Comparison of ENCODE assay signal across 21 cellular contexts in the genomic region with DNA sequence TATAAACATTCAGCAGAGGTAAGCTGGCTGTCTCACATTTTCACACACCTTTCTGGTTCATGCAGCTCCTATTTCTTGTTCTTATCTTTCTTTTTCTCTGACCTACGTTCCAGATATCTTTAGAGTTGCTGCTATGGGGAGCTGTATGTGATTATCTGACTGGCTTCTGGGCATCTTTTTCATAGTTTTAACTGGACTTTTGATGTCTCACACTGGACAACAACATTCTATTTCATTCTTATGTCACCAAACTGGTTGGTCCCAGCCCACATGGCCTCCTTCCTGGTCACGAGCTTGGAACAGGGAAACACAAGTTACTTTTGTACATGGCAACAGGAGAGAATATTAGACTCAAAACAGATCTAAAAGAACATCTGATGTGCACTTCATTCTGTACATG. TPM values are rescaled to one million over a fixed set of nuclear protein-coding genes. Genes with fewer than 3 reads are reported as not detected.
"Had no signal": no experiment of that assay in that cellular context is flagged by ENCODE, and none has a peak within 500 bp of the region (broad histone marks: within the 10 kb centered on the region; RNA-seq: fewer than 3 reads in every experiment).

No MANE protein-coding gene starts in this region.

- H3K4me3 Mint-ChIP-seq: activated CD8-positive, alpha-beta memory T cell treated with anti-CD3 and anti-CD28 coated beads, Interleukin-2, amount 10 ng/mL, durations not matched to agents 7 days and 5 days; activated naive CD4-positive, alpha-beta T cell treated with anti-CD3 and anti-CD28 coated beads, Interleukin-2, amount 50 U/mL, for 24 hours; activated T-cell treated with anti-CD3 and anti-CD28 coated beads, Interleukin-2, amount 50 U/mL, for 24 hours; activated T-helper 1 cell treated with anti-CD3 and anti-CD28 coated beads, Interleukin-12 subunit alpha, Interleukin-12 subunit beta, Interleukin-2, Interleukin-4 antibody, amounts not matched to agents 30 ng/mL and 10 ng/mL and 1 ng/mL, durations not matched to agents 14 hours and 24 hours and 36 hours had no signal

- H3K4me2 ChIP-seq: PC-9 had no signal

- H3K27me3 ChIP-seq: body of pancreas had no signal

- H3K4me3 ChIP-seq: body of pancreas, PC-9, SK-N-MC had no signal

- DNase-seq: activated CD4-positive, alpha-beta T cell treated with anti-CD3 and anti-CD28 coated beads for 4 hours; activated CD8-positive, alpha-beta memory T cell treated with anti-CD3 and anti-CD28 coated beads, Interleukin-2, amount 10 ng/mL, durations not matched to agents 7 days and 5 days; activated effector memory CD4-positive, alpha-beta T cell treated with Interleukin-2 at 50 U/mL for 16 hours; activated naive CD4-positive, alpha-beta T cell; activated T-cell treated with anti-CD3 and anti-CD28 coated beads, Interleukin-2, amount 50 U/mL, for 24 hours; aorta; MM.1S; NCI-H1105 treated with DMSO at 0.1 percent for 48 hours; NCI-H1436 treated with DMSO at 0.1 percent for 48 hours; NCI-H187; NCI-H2081; NCI-H446; NCI-H524; PC-9; T-helper 1 cell had no signal

- H3K27ac ChIP-seq: body of pancreas, PC-9, SK-N-MC had no signal

- H3K27ac Mint-ChIP-seq: activated CD8-positive, alpha-beta memory T cell treated with anti-CD3 and anti-CD28 coated beads, Interleukin-2, amount 10 ng/mL, durations not matched to agents 7 days and 5 days; activated naive CD4-positive, alpha-beta T cell treated with anti-CD3 and anti-CD28 coated beads, Interleukin-2, amount 50 U/mL, for 24 hours; activated T-cell treated with anti-CD3 and anti-CD28 coated beads, Interleukin-2, amount 50 U/mL, for 24 hours; activated T-helper 1 cell treated with anti-CD3 and anti-CD28 coated beads, Interleukin-12 subunit alpha, Interleukin-12 subunit beta, Interleukin-2, Interleukin-4 antibody, amounts not matched to agents 30 ng/mL and 10 ng/mL and 1 ng/mL, durations not matched to agents 14 hours and 24 hours and 36 hours had no signal

- H3K9me3 Mint-ChIP-seq: activated naive CD4-positive, alpha-beta T cell treated with anti-CD3 and anti-CD28 coated beads, Interleukin-2, amount 50 U/mL, for 24 hours; activated T-cell treated with anti-CD3 and anti-CD28 coated beads, Interleukin-2, amount 50 U/mL, for 24 hours; activated T-helper 1 cell treated with anti-CD3 and anti-CD28 coated beads, Interleukin-12 subunit alpha, Interleukin-12 subunit beta, Interleukin-2, Interleukin-4 antibody, amounts not matched to agents 30 ng/mL and 10 ng/mL and 1 ng/mL, durations not matched to agents 14 hours and 24 hours and 36 hours had no signal

- H2AFZ ChIP-seq: PC-9 had no signal

- H3K9me3 ChIP-seq: body of pancreas had no signal

- H3K27me3 Mint-ChIP-seq: activated CD8-positive, alpha-beta memory T cell treated with anti-CD3 and anti-CD28 coated beads, Interleukin-2, amount 10 ng/mL, durations not matched to agents 7 days and 5 days; activated T-cell treated with anti-CD3 and anti-CD28 coated beads, Interleukin-2, amount 50 U/mL, for 24 hours had no signal

- H3K36me3 Mint-ChIP-seq: activated CD8-positive, alpha-beta memory T cell treated with anti-CD3 and anti-CD28 coated beads, Interleukin-2, amount 10 ng/mL, durations not matched to agents 7 days and 5 days; activated naive CD4-positive, alpha-beta T cell treated with anti-CD3 and anti-CD28 coated beads, Interleukin-2, amount 50 U/mL, for 24 hours had no signal

- H3K4me1 Mint-ChIP-seq: activated CD8-positive, alpha-beta memory T cell treated with anti-CD3 and anti-CD28 coated beads, Interleukin-2, amount 10 ng/mL, durations not matched to agents 7 days and 5 days; activated naive CD4-positive, alpha-beta T cell treated with anti-CD3 and anti-CD28 coated beads, Interleukin-2, amount 50 U/mL, for 24 hours had no signal

- ATAC-seq: activated CD4-positive, CD25-positive, alpha-beta regulatory T cell treated with anti-CD3 and anti-CD28 coated beads, Interleukin-2, amount 50 U/mL, for 24 hours; activated CD8-positive, alpha-beta memory T cell treated with anti-CD3 and anti-CD28 coated beads, Interleukin-2, amount 10 ng/mL, durations not matched to agents 7 days and 5 days; body of pancreas had no signal

RNA-seq across cellular contexts. Expression of a gene that starts 7.7 kb away (rescaled TPM):
- total RNA-seq: activated CD8-positive, alpha-beta memory T cell treated with anti-CD3 and anti-CD28 coated beads, Interleukin-2, amount 10 ng/mL, durations not matched to agents 7 days and 5 days; activated T-helper 1 cell treated with anti-CD3 and anti-CD28 coated beads, Interleukin-12 subunit alpha, Interleukin-12 subunit beta, Interleukin-2, Interleukin-4 antibody, amounts not matched to agents 30 ng/mL and 10 ng/mL and 1 ng/mL, durations not matched to agents 14 hours and 24 hours and 36 hours; aorta; T-helper 2 cell treated with Interferon-gamma antibody and Interleukin-4, amounts not matched to agents 100 ng/mL and 5 ng/mL, for 36 hours had no signal

RNA-seq across cellular contexts. Expression of a gene that starts 57.0 kb away (rescaled TPM):
- total RNA-seq: activated CD8-positive, alpha-beta memory T cell treated with anti-CD3 and anti-CD28 coated beads, Interleukin-2, amount 10 ng/mL, durations not matched to agents 7 days and 5 days; activated T-helper 1 cell treated with anti-CD3 and anti-CD28 coated beads, Interleukin-12 subunit alpha, Interleukin-12 subunit beta, Interleukin-2, Interleukin-4 antibody, amounts not matched to agents 30 ng/mL and 10 ng/mL and 1 ng/mL, durations not matched to agents 14 hours and 24 hours and 36 hours; aorta; body of pancreas; PC-9; T-helper 2 cell treated with Interferon-gamma antibody and Interleukin-4, amounts not matched to agents 100 ng/mL and 5 ng/mL, for 36 hours had no signal
- polyA plus RNA-seq: aorta had no signal

RNA-seq across cellular contexts. Expression of a gene that starts 59.2 kb away (rescaled TPM):
- total RNA-seq: activated CD8-positive, alpha-beta memory T cell treated with anti-CD3 and anti-CD28 coated beads, Interleukin-2, amount 10 ng/mL, durations not matched to agents 7 days and 5 days; activated T-helper 1 cell treated with anti-CD3 and anti-CD28 coated beads, Interleukin-12 subunit alpha, Interleukin-12 subunit beta, Interleukin-2, Interleukin-4 antibody, amounts not matched to agents 30 ng/mL and 10 ng/mL and 1 ng/mL, durations not matched to agents 14 hours and 24 hours and 36 hours; aorta; body of pancreas; PC-9; T-helper 2 cell treated with Interferon-gamma antibody and Interleukin-4, amounts not matched to agents 100 ng/mL and 5 ng/mL, for 36 hours had no signal
- polyA plus RNA-seq: aorta had no signal
